8 cellular contexts compared by ENCODE assay signal in genomic region chr4:86935499-86935832, GRCh38. TPM values are rescaled to one million over a fixed set of nuclear protein-coding genes. Genes with fewer than 3 reads are reported as not detected.
DNase-seq lines count a peak whose midpoint lies in the region; ATAC-seq and TF ChIP-seq lines count a peak whose summit lies in the region.

No MANE protein-coding gene starts in this region.

- H3K27me3 ChIP-seq in GM23338 (ENCODE audit: insufficient read depth) (no peaks in the 10 kb centered on the region), Peyer's patch (no peaks in the 10 kb centered on the region), suprapubic skin (no peaks in the 10 kb centered on the region)

- H3K36me3 ChIP-seq in GM23338 (ENCODE audit: insufficient read depth) (no peaks in the 10 kb centered on the region), Peyer's patch (no peaks in the 10 kb centered on the region), suprapubic skin (peaks cover 4% of the 10 kb centered on the region)

- peak overlapping the region; percentile 93 for H3K27ac ChIP-seq in GM23338 (ENCODE audit: low read depth)
- peak overlapping the region; percentile 95 to 98 (median 96) for H3K27ac ChIP-seq in Peyer's patch
- peak overlapping the region; percentile 87 for H3K27ac ChIP-seq in cingulate gyrus (ENCODE audit: low read depth, low read length)
- peak overlapping the region; percentile 99 for H3K27ac ChIP-seq in suprapubic skin

- no peak for TF ChIP-seq EP300 in suprapubic skin (IDR thresholded peaks at IDR 0.05)

- H3K9me3 Mint-ChIP-seq in GM23338, result no peaks in the 10 kb centered on the region; the same call in 2 of the 3 replicates

- 2% methylated on average over 17 of the region's 21 CpGs for WGBS in suprapubic skin

- H3K4me3 ChIP-seq in GM23338 (peak overlapping the region; percentile 71), Peyer's patch (peak overlapping the region; percentile 79 to 95 (median 90)), suprapubic skin (peak overlapping the region; percentile 78)

- H3K4me1 ChIP-seq in GM23338 (ENCODE audit: insufficient read depth) (peaks cover 39% of the 10 kb centered on the region), Peyer's patch (peaks cover 5 to 32% (median 19%) of the 10 kb centered on the region in 4 donors), suprapubic skin (peaks cover 61% of the 10 kb centered on the region)

- H3K4me3 Mint-ChIP-seq in GM23338, result peak overlapping the region; percentile 87

- TF ChIP-seq CTCF in GM23338 (conservative IDR thresholded peaks at IDR 0.05; ENCODE audit: low read depth in 2 of 2) (no peak), Peyer's patch (IDR thresholded peaks at IDR 0.05) (no peak), suprapubic skin (IDR thresholded peaks at IDR 0.05) (no peak)

- peaks cover 11% of the 10 kb centered on the region for H3K27me3 Mint-ChIP-seq in GM23338 (ENCODE audit: insufficient read depth, low read depth, poor library complexity)

- peak overlapping the region; percentile 96 for H3K27ac Mint-ChIP-seq in GM23338

- TF ChIP-seq POLR2A in Peyer's patch (IDR thresholded peaks at IDR 0.05) (no peak), suprapubic skin (IDR thresholded peaks at IDR 0.05) (no peak)

- H3K4me2 ChIP-seq in GM23338, result peak overlapping the region; percentile 86

- peaks cover 7% of the 10 kb centered on the region for H3K36me3 Mint-ChIP-seq in GM23338 (ENCODE audit: low read depth)

- H3K79me2 ChIP-seq in GM23338 (replicated peaks; ENCODE audit: insufficient read depth), result peaks cover 44% of the 10 kb centered on the region

- peaks cover 10% of the 10 kb centered on the region; the same call in 1 of the 2 replicates for H4K20me1 ChIP-seq in GM23338 (replicated peaks; ENCODE audit: insufficient read depth)

- DNase-seq in GM23338 (ENCODE audit: low spot score) (peak; percentile 63), Peyer's patch (peak in 2 of 3 donors; percentile 56 to 72), medulla oblongata (ENCODE audit: extremely low spot score) (peak; percentile 43), suprapubic skin (ENCODE audit: low spot score in 2 of 2) (peak; percentile 81 to 86), cerebellar cortex (ENCODE audit: low spot score) (no peak), SW480 (ENCODE audit: low spot score) (no peak), CD1c-positive myeloid dendritic cell (ENCODE audit: extremely low spot score) (no peak)

- H3K9me3 ChIP-seq in Peyer's patch, result no peaks in the 10 kb centered on the region
- no peaks in the 10 kb centered on the region for H3K9me3 ChIP-seq in suprapubic skin

- H3K4me1 Mint-ChIP-seq in GM23338, result peaks cover 39% of the 10 kb centered on the region

- no peaks in the 10 kb centered on the region for H3K9me2 ChIP-seq in GM23338 (ENCODE audit: insufficient read depth)

- H3F3A ChIP-seq in GM23338 (replicated peaks; ENCODE audit: low read depth), result peaks cover 9% of the 10 kb centered on the region

- 0 out of 2 replicates have a peak overlapping the region, but pooled peaks have one; percentile 25 for H2AFZ ChIP-seq in GM23338

- peak; percentile 28 for ATAC-seq in GM23338

TF ChIP-seq in GM23338, 12 proteins besides CTCF, POLR2A, EP300 and RAD21 (continues in another document):
- no peak for TF ChIP-seq NANOG (IDR thresholded peaks at IDR 0.05; ENCODE audit: borderline replicate concordance)
- TF ChIP-seq ZNF462 (CRISPR knock-in tag; IDR thresholded peaks at IDR 0.05), result no peak
- TF ChIP-seq EZH2 (IDR thresholded peaks at IDR 0.05; ENCODE audit: low read depth, unreplicated experiment), result no peak
- TF ChIP-seq CREB1 (CRISPR knock-in tag; IDR thresholded peaks at IDR 0.05; ENCODE audit: low read depth), result no peak
- no peak for TF ChIP-seq POLR2AphosphoS5 (IDR thresholded peaks at IDR 0.05; ENCODE audit: low read depth)
- TF ChIP-seq JUNB (IDR thresholded peaks at IDR 0.05; ENCODE audit: unreplicated experiment), result no peak
- no peak for TF ChIP-seq ZNF331 (CRISPR knock-in tag; IDR thresholded peaks at IDR 0.05; ENCODE audit: low read depth)
- TF ChIP-seq STAT1 (IDR thresholded peaks at IDR 0.05; ENCODE audit: unreplicated experiment), result no peak
- TF ChIP-seq EZH2phosphoT487 (IDR thresholded peaks at IDR 0.05; ENCODE audit: unreplicated experiment), result no peak
- no peak for TF ChIP-seq ZNF114 (CRISPR knock-in tag; IDR thresholded peaks at IDR 0.05)
- no peak for TF ChIP-seq ETS1 (IDR thresholded peaks at IDR 0.05)

RNA-seq across cellular contexts. Expression of gene AFF1, which starts 0.7 kb away (rescaled TPM):
- total RNA-seq in GM23338 (2014; rRNA removed; shearing (Covaris generic)), result 53.8 and 67.2 TPM in 2 replicates
- polyA plus RNA-seq in GM23338 (2016; fragmentation: Nextera tagmentation; extraction: Ambion mirVana), result 37.6 and 42.6 TPM in 2 replicates
- 100 to 1,000 TPM in 3 of 4 donors, 10 to 100 TPM in 1; 72.5 to 128 (median 108) TPM for total RNA-seq in Peyer's patch
- 100 to 1,000 TPM in 2 of 4 donors, 10 to 100 TPM in 2; 67.2 to 175 (median 103) TPM for total RNA-seq in suprapubic skin

RNA-seq across cellular contexts. Expression of gene C4orf36, which starts 43.2 kb away (rescaled TPM):
- total RNA-seq in GM23338 (2014; rRNA removed; shearing (Covaris generic)), result 1.1 TPM in 1 of 2 replicates, not detected in the other
- 0.97 and 1.6 TPM in 2 replicates for polyA plus RNA-seq in GM23338 (2016; fragmentation: Nextera tagmentation; extraction: Ambion mirVana)
- total RNA-seq in Peyer's patch (1 to 10 TPM in 2 of 4 donors, not detected in 2; 1.7 to 6.6 TPM), suprapubic skin (1 to 10 TPM in 2 of 4 donors, under 1 TPM in 1, not detected in 1; 0.83 to 2.4 (median 1.4) TPM)

Comparison
In these comparisons a context has a peak if more than half of its experiments do, and no peak if none do; other contexts are left out.
1. DNase-seq: peak in GM23338 (single experiment), Peyer's patch (2 of 3), medulla oblongata (single experiment) and suprapubic skin (2 of 2); none in cerebellar cortex (single experiment), SW480 (single experiment) and CD1c-positive myeloid dendritic cell (single experiment).
2. Peak in every context shown above with its lines, with median percentiles within 50 percentile points of each other: H3K27ac ChIP-seq and H3K4me3 ChIP-seq.